23 cellular contexts compared by ENCODE assay signal in genomic region chr9:76649894-76650293, GRCh38.
"Had no signal": no experiment of that assay in that cellular context is flagged by ENCODE, and none has a peak within 500 bp of the region (broad histone marks: within the 10 kb centered on the region; RNA-seq: fewer than 3 reads in every experiment).

No MANE protein-coding gene starts in this region.

- H3K4me3 ChIP-seq: colonic mucosa, esophagus muscularis mucosa, left lung, neural progenitor cell, prostate gland, sigmoid colon, testis, tibial artery had no signal

- H3K36me3 ChIP-seq: colonic mucosa, left lung, neural progenitor cell, prostate gland had no signal

- DNase-seq: colonic mucosa; effector CD8-positive, alpha-beta T cell; foreskin keratinocyte; hypothalamus; left cardiac atrium; left lung; mesenchymal stem cell; midbrain; naive thymus-derived CD4-positive, alpha-beta T cell; right cardiac atrium; sigmoid colon; spleen; stimulated activated CD4-positive, alpha-beta T cell treated with anti-CD3 and anti-CD28 coated beads, Interleukin-4, amount 100 ng/mL, for 4 hours; stimulated activated naive CD8-positive, alpha-beta T cell treated with anti-CD3 and anti-CD28 coated beads, Interleukin-15, Interleukin-2, amounts not matched to agents 100 U/mL and 50 U/mL, for 24 hours; substantia nigra; testis; tibial artery had no signal

- H3K27me3 ChIP-seq: colonic mucosa, esophagus muscularis mucosa, foreskin keratinocyte, left lung, neural progenitor cell, sigmoid colon, spleen, testis, tibial artery had no signal

- H3K27ac ChIP-seq: foreskin keratinocyte, neural progenitor cell, prostate gland, testis had no signal

- H3K4me1 ChIP-seq: foreskin keratinocyte, prostate gland had no signal

- FAIRE-seq: endothelial cell of umbilical vein, keratinocyte had no signal

- ATAC-seq: foreskin keratinocyte; left cardiac atrium; left lung; naive thymus-derived CD4-positive, alpha-beta T cell; right cardiac atrium; stimulated activated memory B cell treated with anti-CD40 and anti-IgM and Interleukin-4, amounts not matched to agents 10 μg/mL and 1 μg/mL and 100 μg/mL, for 72 hours; stimulated activated naive CD8-positive, alpha-beta T cell treated with anti-CD3 and anti-CD28 coated beads, Interleukin-15, Interleukin-2, amounts not matched to agents 100 U/mL and 50 U/mL, for 24 hours had no signal

- H3K9me3 ChIP-seq: colonic mucosa, esophagus muscularis mucosa, left lung, prostate gland, sigmoid colon, spleen, testis, tibial artery had no signal

- H3K9ac ChIP-seq: neural progenitor cell had no signal
